1 cellular context compared by ENCODE assay signal in genomic region chr1:209647212-209647611, GRCh38.
TF ChIP-seq lines count a peak whose summit lies in the region.

No MANE protein-coding gene starts in this region.

TF ChIP-seq in H1, 55 proteins besides CTCF, POLR2A, EP300 and RAD21:
- no peak for TF ChIP-seq RXRA (IDR thresholded peaks at IDR 0.05; ENCODE audit: insufficient read depth, low read depth, low read length)
- TF ChIP-seq SRF (IDR thresholded peaks at IDR 0.05; ENCODE audit: low read depth, low read length), result no peak
- TF ChIP-seq POU5F1 (IDR thresholded peaks at IDR 0.05; ENCODE audit: low read depth, low read length), result no peak
- TF ChIP-seq SP1 (IDR thresholded peaks at IDR 0.05; ENCODE audit: low read depth, low read length), result no peak
- no peak for TF ChIP-seq CBX5 (IDR thresholded peaks at IDR 0.05; ENCODE audit: low read depth, low read length)
- TF ChIP-seq KDM5A (IDR thresholded peaks at IDR 0.05; ENCODE audit: low read length), result no peak
- TF ChIP-seq, protein P1, sequence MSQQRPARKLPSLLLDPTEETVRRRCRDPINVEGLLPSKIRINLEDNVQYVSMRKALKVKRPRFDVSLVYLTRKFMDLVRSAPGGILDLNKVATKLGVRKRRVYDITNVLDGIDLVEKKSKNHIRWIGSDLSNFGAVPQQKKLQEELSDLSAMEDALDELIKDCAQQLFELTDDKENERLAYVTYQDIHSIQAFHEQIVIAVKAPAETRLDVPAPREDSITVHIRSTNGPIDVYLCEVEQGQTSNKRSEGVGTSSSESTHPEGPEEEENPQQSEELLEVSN (IDR thresholded peaks at IDR 0.05), result no peak
- TF ChIP-seq, protein P2, sequence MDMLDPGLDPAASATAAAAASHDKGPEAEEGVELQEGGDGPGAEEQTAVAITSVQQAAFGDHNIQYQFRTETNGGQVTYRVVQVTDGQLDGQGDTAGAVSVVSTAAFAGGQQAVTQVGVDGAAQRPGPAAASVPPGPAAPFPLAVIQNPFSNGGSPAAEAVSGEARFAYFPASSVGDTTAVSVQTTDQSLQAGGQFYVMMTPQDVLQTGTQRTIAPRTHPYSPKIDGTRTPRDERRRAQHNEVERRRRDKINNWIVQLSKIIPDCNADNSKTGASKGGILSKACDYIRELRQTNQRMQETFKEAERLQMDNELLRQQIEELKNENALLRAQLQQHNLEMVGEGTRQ (IDR thresholded peaks at IDR 0.05; ENCODE audit: low read length), result no peak
- TF ChIP-seq SIX5 (IDR thresholded peaks at IDR 0.05; ENCODE audit: low read depth, low read length), result no peak
- TF ChIP-seq SIN3A (conservative IDR thresholded peaks at IDR 0.05 in 1 of 2, IDR thresholded peaks at IDR 0.05 in 1 of 2; ENCODE audit: low read depth in 1 of 2, low read length in 2 of 2), result no peak
- no peak for TF ChIP-seq HDAC2 (IDR thresholded peaks at IDR 0.05; ENCODE audit: borderline replicate concordance in 1 of 2, low read depth in 2 of 2, low read length in 2 of 2)
- no peak for TF ChIP-seq TCF12 (IDR thresholded peaks at IDR 0.05; ENCODE audit: low read depth, low read length)
- TF ChIP-seq SP2 (IDR thresholded peaks at IDR 0.05; ENCODE audit: low read length), result no peak
- TF ChIP-seq FOSL1 (IDR thresholded peaks at IDR 0.05; ENCODE audit: insufficient read depth, low read depth, low read length), result no peak
- TF ChIP-seq SIRT6 (IDR thresholded peaks at IDR 0.05; ENCODE audit: low read length), result no peak
- TF ChIP-seq CTBP2 (IDR thresholded peaks at IDR 0.05; ENCODE audit: borderline replicate concordance, insufficient read depth, insufficient read length, low read length), result no peak
- TF ChIP-seq MAFK (IDR thresholded peaks at IDR 0.05; ENCODE audit: low read depth, low read length), result no peak
